Comparison of ENCODE assay signal across 1 cellular context in the genomic region with DNA sequence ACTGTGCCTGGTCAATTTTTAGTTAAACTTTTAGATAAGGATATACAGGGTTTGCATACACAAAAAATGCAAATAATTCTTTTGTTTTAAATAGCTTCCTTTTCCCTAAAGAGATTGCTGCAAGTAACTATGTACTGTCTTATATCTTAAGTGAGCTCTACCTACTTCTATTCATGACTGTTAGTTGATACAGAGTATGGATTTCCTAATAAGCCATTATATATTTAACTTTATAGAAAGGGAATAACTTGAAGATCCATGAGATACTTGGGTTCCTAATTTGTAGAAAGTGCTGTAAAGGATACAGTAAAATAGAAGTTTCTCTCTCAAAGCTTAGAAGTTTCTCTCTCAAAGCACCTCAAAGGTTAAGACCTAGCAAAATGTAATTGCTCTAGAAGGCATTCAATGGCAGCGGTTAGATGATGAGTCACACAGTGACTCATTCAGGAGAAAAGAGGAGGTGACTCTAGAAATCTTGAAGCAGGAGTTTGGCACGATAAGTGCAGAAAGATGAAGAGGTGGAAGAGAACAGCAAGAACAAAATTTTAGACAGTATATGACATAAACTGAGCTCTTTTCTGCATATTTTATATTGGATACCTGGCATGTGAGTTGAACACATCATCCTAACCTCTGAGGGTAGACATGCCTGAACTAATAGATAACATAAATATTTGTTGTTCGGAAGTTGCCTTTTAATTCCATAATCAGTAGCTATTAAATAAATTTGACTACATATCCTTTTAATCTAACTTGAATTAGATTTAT.
A peak's percentile ranks its signal among the peaks of the same experiment; 100 is the strongest.
TF ChIP-seq lines count a peak whose summit lies in the region.

No MANE protein-coding gene starts in this region.

TF ChIP-seq in HEK293, 187 proteins besides CTCF, POLR2A, EP300 and RAD21 (continued from another document):
- TF ChIP-seq, protein P1, sequence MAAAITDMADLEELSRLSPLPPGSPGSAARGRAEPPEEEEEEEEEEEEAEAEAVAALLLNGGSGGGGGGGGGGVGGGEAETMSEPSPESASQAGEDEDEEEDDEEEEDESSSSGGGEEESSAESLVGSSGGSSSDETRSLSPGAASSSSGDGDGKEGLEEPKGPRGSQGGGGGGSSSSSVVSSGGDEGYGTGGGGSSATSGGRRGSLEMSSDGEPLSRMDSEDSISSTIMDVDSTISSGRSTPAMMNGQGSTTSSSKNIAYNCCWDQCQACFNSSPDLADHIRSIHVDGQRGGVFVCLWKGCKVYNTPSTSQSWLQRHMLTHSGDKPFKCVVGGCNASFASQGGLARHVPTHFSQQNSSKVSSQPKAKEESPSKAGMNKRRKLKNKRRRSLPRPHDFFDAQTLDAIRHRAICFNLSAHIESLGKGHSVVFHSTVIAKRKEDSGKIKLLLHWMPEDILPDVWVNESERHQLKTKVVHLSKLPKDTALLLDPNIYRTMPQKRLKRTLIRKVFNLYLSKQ (tag by site-specific recombination; IDR thresholded peaks at IDR 0.05; ENCODE audit: borderline replicate concordance): no peak
- TF ChIP-seq ZBTB8A (tag by site-specific recombination; IDR thresholded peaks at IDR 0.05) (no peak), ZNF629 (tag by site-specific recombination; IDR thresholded peaks at IDR 0.05) (peak; percentile 81), ZXDB (tag by site-specific recombination; IDR thresholded peaks at IDR 0.05) (peak; percentile 58), ZNF654 (tag by site-specific recombination; IDR thresholded peaks at IDR 0.05; ENCODE audit: low read depth) (no peak; the same call in 1 of the 2 replicates)
